ENCODE assay signal across 1 cellular context in the genomic region with DNA sequence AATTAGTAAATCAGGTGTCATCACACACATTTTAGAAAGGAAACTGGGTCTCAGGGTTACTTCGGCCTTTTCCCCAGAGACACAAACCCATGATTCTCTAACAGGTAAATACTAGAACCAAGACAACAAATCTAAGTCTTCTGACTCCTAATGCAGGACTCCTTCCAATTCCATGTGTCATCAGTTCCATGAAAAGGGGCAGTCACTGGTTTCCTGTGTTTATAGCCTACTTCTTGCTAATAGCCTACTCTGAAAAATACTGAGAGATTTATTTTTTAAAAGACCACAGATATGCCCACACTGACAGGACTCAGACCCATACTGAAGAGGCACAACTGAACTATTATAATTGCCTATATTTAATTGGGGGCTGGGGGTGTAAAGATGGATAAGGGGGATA.
TF ChIP-seq lines count a peak whose summit lies in the region.

No MANE protein-coding gene starts in this region.

TF ChIP-seq in SK-N-SH, 30 proteins besides CTCF, POLR2A, EP300 and RAD21:
- TF ChIP-seq RCOR1 (IDR thresholded peaks at IDR 0.05; ENCODE audit: low read length) (no peak), FOXJ3 (CRISPR knock-in tag; IDR thresholded peaks at IDR 0.05) (no peak), JUND (IDR thresholded peaks at IDR 0.05) (no peak), REST (IDR thresholded peaks at IDR 0.05; ENCODE audit: low read depth, low read length) (no peak), CHD2 (IDR thresholded peaks at IDR 0.05; ENCODE audit: low read length, partially characterized antibody) (no peak), MAX (IDR thresholded peaks at IDR 0.05; ENCODE audit: low read depth) (no peak), POLR2AphosphoS5 (IDR thresholded peaks at IDR 0.05; ENCODE audit: low read depth, low read length) (no peak), GABPA (IDR thresholded peaks at IDR 0.05; ENCODE audit: low read depth) (no peak), RXRA (IDR thresholded peaks at IDR 0.05; ENCODE audit: borderline replicate concordance, low read depth) (no peak)
- TF ChIP-seq, protein P1, sequence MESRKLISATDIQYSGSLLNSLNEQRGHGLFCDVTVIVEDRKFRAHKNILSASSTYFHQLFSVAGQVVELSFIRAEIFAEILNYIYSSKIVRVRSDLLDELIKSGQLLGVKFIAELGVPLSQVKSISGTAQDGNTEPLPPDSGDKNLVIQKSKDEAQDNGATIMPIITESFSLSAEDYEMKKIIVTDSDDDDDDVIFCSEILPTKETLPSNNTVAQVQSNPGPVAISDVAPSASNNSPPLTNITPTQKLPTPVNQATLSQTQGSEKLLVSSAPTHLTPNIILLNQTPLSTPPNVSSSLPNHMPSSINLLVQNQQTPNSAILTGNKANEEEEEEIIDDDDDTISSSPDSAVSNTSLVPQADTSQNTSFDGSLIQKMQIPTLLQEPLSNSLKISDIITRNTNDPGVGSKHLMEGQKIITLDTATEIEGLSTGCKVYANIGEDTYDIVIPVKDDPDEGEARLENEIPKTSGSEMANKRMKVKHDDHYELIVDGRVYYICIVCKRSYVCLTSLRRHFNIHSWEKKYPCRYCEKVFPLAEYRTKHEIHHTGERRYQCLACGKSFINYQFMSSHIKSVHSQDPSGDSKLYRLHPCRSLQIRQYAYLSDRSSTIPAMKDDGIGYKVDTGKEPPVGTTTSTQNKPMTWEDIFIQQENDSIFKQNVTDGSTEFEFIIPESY (IDR thresholded peaks at IDR 0.05; ENCODE audit: borderline replicate concordance, low read depth) = no peak
- TF ChIP-seq, protein P2, sequence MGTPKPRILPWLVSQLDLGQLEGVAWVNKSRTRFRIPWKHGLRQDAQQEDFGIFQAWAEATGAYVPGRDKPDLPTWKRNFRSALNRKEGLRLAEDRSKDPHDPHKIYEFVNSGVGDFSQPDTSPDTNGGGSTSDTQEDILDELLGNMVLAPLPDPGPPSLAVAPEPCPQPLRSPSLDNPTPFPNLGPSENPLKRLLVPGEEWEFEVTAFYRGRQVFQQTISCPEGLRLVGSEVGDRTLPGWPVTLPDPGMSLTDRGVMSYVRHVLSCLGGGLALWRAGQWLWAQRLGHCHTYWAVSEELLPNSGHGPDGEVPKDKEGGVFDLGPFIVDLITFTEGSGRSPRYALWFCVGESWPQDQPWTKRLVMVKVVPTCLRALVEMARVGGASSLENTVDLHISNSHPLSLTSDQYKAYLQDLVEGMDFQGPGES (IDR thresholded peaks at IDR 0.05; ENCODE audit: low read depth, low read length) = no peak
